In genomic region chr6:169960531-169960890, GRCh38 we compare ENCODE assay signal across 18 cellular contexts.
A peak's percentile ranks its signal among the peaks of the same experiment; 100 is the strongest.
DNase-seq lines count a peak whose midpoint lies in the region; TF ChIP-seq lines count a peak whose summit lies in the region.
"Had no signal": no experiment of that assay in that cellular context is flagged by ENCODE, and none has a peak within 500 bp of the region (broad histone marks: within the 10 kb centered on the region; RNA-seq: fewer than 3 reads in every experiment).

No MANE protein-coding gene starts in this region.

- H4K20me1 ChIP-seq in BLaER1 treated with 17β-estradiol and CSF1 and Interleukin-3, amounts not matched to agents 10 nM and 100 nM: no peaks in the 10 kb centered on the region

- intact Hi-C loops in esophagus muscularis mucosa (cut with DNase I): loop anchor here (10.0 kb wide), 2 partner anchors 124 to 334 kb away; partner anchors contain the start of gene DLL1
- intact Hi-C loops in spleen (cut with DNase I; ENCODE audit: low total_unique reads): no loop called here

- no peak for TF ChIP-seq EP300 in esophagus muscularis mucosa (IDR thresholded peaks at IDR 0.05)

- H3K9me3 ChIP-seq in BLaER1 treated with 17β-estradiol and CSF1 and Interleukin-3, amounts not matched to agents 10 nM and 100 nM (replicated peaks in 1 of 11): 0 out of 22 replicates have a peak, but pooled peaks cover 0 to 7% (median 0%) of the 10 kb centered on the region in 11 experiments
- no peaks in the 10 kb centered on the region for H3K9me3 ChIP-seq in esophagus muscularis mucosa
- H3K9me3 ChIP-seq in spleen: no peaks in the 10 kb centered on the region
- H3K9me3 ChIP-seq: left ventricle myocardium inferior had no signal

- TF ChIP-seq CTCF in esophagus muscularis mucosa (IDR thresholded peaks at IDR 0.05) (no peak), spleen (IDR thresholded peaks at IDR 0.05 in 8 of 11, conservative IDR thresholded peaks at IDR 0.05 in 3 of 11) (no peak)

- H3K9ac ChIP-seq in BLaER1 treated with 17β-estradiol and CSF1 and Interleukin-3, amounts not matched to agents 10 nM and 100 nM: no peak overlapping the region

- WGBS in esophagus muscularis mucosa: 89% methylated on average over 8 of the region's 10 CpGs
- WGBS in spleen, 5 donors: 86 to 92% (median 90%) methylated on average over 10 of the region's 10 CpGs

- no peaks in the 10 kb centered on the region for H3K36me3 ChIP-seq in BLaER1 treated with 17β-estradiol and CSF1 and Interleukin-3, amounts not matched to agents 10 nM and 100 nM
- H3K36me3 ChIP-seq in esophagus muscularis mucosa (no peaks in the 10 kb centered on the region), spleen (no peaks in the 10 kb centered on the region)
- H3K36me3 ChIP-seq: left ventricle myocardium inferior had no signal

- H3K27ac ChIP-seq in BLaER1 treated with 17β-estradiol and CSF1 and Interleukin-3, amounts not matched to agents 10 nM and 100 nM: no peak overlapping the region
- H3K27ac ChIP-seq in esophagus muscularis mucosa (replicated peaks in 1 of 4): no peak overlapping the region
- peak overlapping the region in 1 of 8 donors; percentile 56 for H3K27ac ChIP-seq in spleen
- H3K27ac ChIP-seq: left ventricle myocardium inferior had no signal

- H3K4me1 ChIP-seq in BLaER1 treated with 17β-estradiol and CSF1 and Interleukin-3, amounts not matched to agents 10 nM and 100 nM: peaks cover 21 to 43% (median 36%) of the 10 kb centered on the region in 10 experiments
- H3K4me1 ChIP-seq in esophagus muscularis mucosa (peaks cover 13 to 33% (median 26%) of the 10 kb centered on the region in 4 donors), spleen (peaks cover 0 to 43% (median 21%) of the 10 kb centered on the region in 6 donors)

- peaks cover 5 to 33% (median 18%) of the 10 kb centered on the region in 11 experiments; a peak in 20 of 22 replicates for H3K27me3 ChIP-seq in BLaER1 treated with 17β-estradiol and CSF1 and Interleukin-3, amounts not matched to agents 10 nM and 100 nM
- H3K27me3 ChIP-seq in esophagus muscularis mucosa: peaks cover 0 to 19% (median 5%) of the 10 kb centered on the region in 4 donors
- H3K27me3 ChIP-seq in spleen (replicated peaks in 1 of 7): peaks cover 0 to 81% (median 28%) of the 10 kb centered on the region in 7 donors

- H3K4me3 ChIP-seq in BLaER1 treated with 17β-estradiol and CSF1 and Interleukin-3, amounts not matched to agents 10 nM and 100 nM: no peak overlapping the region
- no peak overlapping the region for H3K4me3 ChIP-seq in esophagus muscularis mucosa
- H3K4me3 ChIP-seq in spleen: no peak overlapping the region
- H3K4me3 ChIP-seq: left ventricle myocardium inferior had no signal

- H3K4me2 ChIP-seq in BLaER1 treated with 17β-estradiol and CSF1 and Interleukin-3, amounts not matched to agents 10 nM and 100 nM: peak overlapping the region in 6 of 11 experiments; percentile 64 to 76 (median 68); a peak in 9 of 22 replicates

- DNase-seq in Daoy (ENCODE audit: low read depth) (peak; percentile 7), esophagus muscularis mucosa (ENCODE audit: extremely low spot score) (peak; percentile 53), spleen (peak; percentile 73), globus pallidus (ENCODE audit: low spot score) (no peak), dedifferentiated amniotic fluid mesenchymal stem cell (ENCODE audit: extremely low spot score) (no peak), HT-29 (ENCODE audit: low spot score) (no peak), A172 (ENCODE audit: low spot score) (no peak)
- DNase-seq: activated CD4-positive, alpha-beta T cell treated with anti-CD3 and anti-CD28 coated beads, Interleukin-2, amount 50 U/mL, for 48 hours; activated naive CD8-positive, alpha-beta T cell treated with anti-CD3 and anti-CD28 coated beads, Interleukin-2, amount 50 U/mL, for 24 hours; DMS 273 treated with DMSO at 0.1 percent for 48 hours; left ventricle myocardium inferior; midbrain; naive thymus-derived CD4-positive, alpha-beta T cell; NCI-H1105; occipital lobe; RPMI8226; stimulated activated CD4-positive, alpha-beta T cell treated with anti-CD3 and anti-CD28 coated beads, Interleukin-2, amount 100 ng/mL, for 48 hours had no signal

- TF ChIP-seq POLR2A in esophagus muscularis mucosa (IDR thresholded peaks at IDR 0.05; ENCODE audit: low read depth) (no peak), spleen (IDR thresholded peaks at IDR 0.05) (no peak)

Comparison
In these comparisons a context has a peak if more than half of its experiments do, and no peak if none do; other contexts are left out.
1. DNase-seq: peak in Daoy (single experiment), esophagus muscularis mucosa (single experiment) and spleen (single experiment); none in globus pallidus (single experiment), dedifferentiated amniotic fluid mesenchymal stem cell (single experiment), HT-29 (single experiment) and A172 (single experiment).